Comparison of ENCODE assay signal across 7 cellular contexts in genomic region chr5:96661841-96662724, GRCh38. TPM values are rescaled to one million over a fixed set of nuclear protein-coding genes. Genes with fewer than 3 reads are reported as not detected.
A peak's percentile ranks its signal among the peaks of the same experiment; 100 is the strongest.
DNase-seq lines count a peak whose midpoint lies in the region; ATAC-seq and TF ChIP-seq lines count a peak whose summit lies in the region.

A gene with protein sequence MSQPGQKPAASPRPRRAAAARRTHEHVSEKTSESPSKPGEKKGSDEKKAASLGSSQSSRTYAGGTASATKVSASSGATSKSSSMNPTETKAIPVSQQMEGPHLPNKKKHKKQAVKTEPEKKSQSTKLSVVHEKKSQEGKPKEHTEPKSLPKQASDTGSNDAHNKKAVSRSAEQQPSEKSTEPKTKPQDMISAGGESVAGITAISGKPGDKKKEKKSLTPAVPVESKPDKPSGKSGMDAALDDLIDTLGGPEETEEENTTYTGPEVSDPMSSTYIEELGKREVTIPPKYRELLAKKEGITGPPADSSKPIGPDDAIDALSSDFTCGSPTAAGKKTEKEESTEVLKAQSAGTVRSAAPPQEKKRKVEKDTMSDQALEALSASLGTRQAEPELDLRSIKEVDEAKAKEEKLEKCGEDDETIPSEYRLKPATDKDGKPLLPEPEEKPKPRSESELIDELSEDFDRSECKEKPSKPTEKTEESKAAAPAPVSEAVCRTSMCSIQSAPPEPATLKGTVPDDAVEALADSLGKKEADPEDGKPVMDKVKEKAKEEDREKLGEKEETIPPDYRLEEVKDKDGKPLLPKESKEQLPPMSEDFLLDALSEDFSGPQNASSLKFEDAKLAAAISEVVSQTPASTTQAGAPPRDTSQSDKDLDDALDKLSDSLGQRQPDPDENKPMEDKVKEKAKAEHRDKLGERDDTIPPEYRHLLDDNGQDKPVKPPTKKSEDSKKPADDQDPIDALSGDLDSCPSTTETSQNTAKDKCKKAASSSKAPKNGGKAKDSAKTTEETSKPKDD (plus strand): TSS chr5:96662376. CDS start chr5:96662423, 47 bp downstream.

- peak; percentile 69 for ATAC-seq in HG02642 (IDR thresholded peaks at IDR 0.05; ENCODE audit: poor library complexity, unreplicated experiment)

- in situ Hi-C loops in GM13977 (cut with MboI; ENCODE audit: low pct_unique_long_range_greater_than_20kb, low sequenced_read_pairs, unreplicated experiment) = no loop called here

- H3K27me3 ChIP-seq in layer of hippocampus (ENCODE audit: control insufficient read depth, insufficient read depth, low read length) = no peaks in the 10 kb centered on the region

- DNase-seq in GM13977 (ENCODE audit: low spot score) (peak; percentile 88), NCI-H2029 treated with DMSO at 0.1 percent for 48 hours (lab: John Stamatoyannopoulos, UW) (peak; percentile 36), cerebellum (ENCODE audit: low spot score) (peak; percentile 38)
- DNase-seq in activated CD4-positive, alpha-beta T cell treated with anti-CD3 and anti-CD28 coated beads for 1 hour = peak; percentile 74
- DNase-seq in stimulated activated CD4-positive, alpha-beta T cell treated with anti-CD3 and anti-CD28 coated beads, Interleukin-1b, Interleukin-23, amount 100 ng/mL, for 48 hours = peak; percentile 80

- TF ChIP-seq CTCF in GM13977 (IDR thresholded peaks at IDR 0.05; ENCODE audit: extremely low read depth, insufficient read depth, missing control alignments) = peak; percentile 7

- peak within 1 kb of the TSS; percentile 88 for H3K27ac ChIP-seq in layer of hippocampus (ENCODE audit: low read depth, low read length)

RNA-seq across cellular contexts. Expression of the gene that starts here (rescaled TPM):
- 26.0 TPM for total RNA-seq in cerebellum

Comparison
In these comparisons a context has a peak if more than half of its experiments do, and no peak if none do; other contexts are left out.
1. Peak in every context shown above with its lines: DNase-seq, ATAC-seq and H3K27ac ChIP-seq.
2. DNase-seq: peak in every context shown above with its lines; median percentile 88 in GM13977; 80 in stimulated activated CD4-positive, alpha-beta T cell treated with anti-CD3 and anti-CD28 coated beads, Interleukin-1b, Interleukin-23, amount 100 ng/mL, for 48 hours; 74 in activated CD4-positive, alpha-beta T cell treated with anti-CD3 and anti-CD28 coated beads for 1 hour; 38 in cerebellum; 36 in NCI-H2029 treated with DMSO at 0.1 percent for 48 hours.